9 cellular contexts compared by ENCODE assay signal in the genomic region with DNA sequence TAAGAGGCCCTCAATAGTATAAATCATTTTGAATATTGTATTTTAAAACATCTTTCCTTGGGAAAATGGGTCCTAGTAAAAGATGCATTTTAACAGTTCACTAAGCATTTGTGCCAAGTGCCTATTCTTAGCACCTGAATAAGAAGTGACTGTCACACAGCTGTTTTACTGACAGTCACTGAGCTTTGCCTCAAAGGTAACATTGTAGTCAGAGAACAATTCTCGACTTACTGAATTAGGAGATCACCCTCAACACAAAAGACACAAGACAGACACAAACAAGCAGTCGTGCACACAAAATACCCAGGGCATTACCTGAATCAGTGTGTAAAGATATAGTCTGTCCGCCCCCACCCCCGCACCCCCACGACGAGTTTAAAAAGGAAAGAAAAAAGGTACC. TPM values are rescaled to one million over a fixed set of nuclear protein-coding genes. Genes with fewer than 3 reads are reported as not detected.
DNase-seq lines count a peak whose midpoint lies in the region; ATAC-seq and TF ChIP-seq lines count a peak whose summit lies in the region.
"Had no signal": no experiment of that assay in that cellular context is flagged by ENCODE, and none has a peak within 500 bp of the region (broad histone marks: within the 10 kb centered on the region; RNA-seq: fewer than 3 reads in every experiment).

No MANE protein-coding gene starts in this region.

- no peak for ATAC-seq in GM21723 (IDR thresholded peaks at IDR 0.05; ENCODE audit: unreplicated experiment)

- no peaks in the 10 kb centered on the region for H3K79me2 ChIP-seq in neural progenitor cell (ENCODE audit: low read depth)

- TF ChIP-seq CTCF in Calu3 (IDR thresholded peaks at IDR 0.05; ENCODE audit: unreplicated experiment), result no peak
- TF ChIP-seq CTCF in cardiac muscle cell (IDR thresholded peaks at IDR 0.05; ENCODE audit: low read depth, low read length), result no peak
- TF ChIP-seq CTCF in neural progenitor cell (IDR thresholded peaks at IDR 0.05), result no peak

- no peak overlapping the region for H3K9ac ChIP-seq in neural progenitor cell

- no peak for DNase-seq in Calu3
- DNase-seq in NCI-H82 (lab: John Stamatoyannopoulos, UW), result peak; percentile 86
- DNase-seq in cardiac muscle cell (ENCODE audit: low read depth in 1 of 2, low spot score in 1 of 2), result peak in 1 of 2 donors; percentile 51
- DNase-seq in neural progenitor cell (ENCODE audit: low spot score), result peak; percentile 55
- DNase-seq in activated CD4-positive, alpha-beta memory T cell treated with anti-CD3 and anti-CD28 coated beads for 36 hours, result no peak
- DNase-seq in posterior vena cava (ENCODE audit: low spot score), result no peak
- DNase-seq in germinal center (ENCODE audit: low spot score), result no peak

- H3K36me3 ChIP-seq in cardiac muscle cell, result no peaks in the 10 kb centered on the region
- H3K36me3 ChIP-seq in neural progenitor cell, result no peaks in the 10 kb centered on the region

- H3K9me3 ChIP-seq in cardiac muscle cell (ENCODE audit: low read depth) (no peaks in the 10 kb centered on the region), neural progenitor cell (ENCODE audit: low read depth) (no peaks in the 10 kb centered on the region)

- H3K27me3 Mint-ChIP-seq in Calu3 (ENCODE audit: unreplicated experiment), result no peaks in the 10 kb centered on the region
- peaks cover 2% of the 10 kb centered on the region for H3K27me3 Mint-ChIP-seq in neural progenitor cell (ENCODE audit: insufficient read depth, low read depth)
- H3K27me3 Mint-ChIP-seq in activated CD4-positive, alpha-beta memory T cell treated with anti-CD3 and anti-CD28 coated beads for 36 hours, result peaks cover 8% of the 10 kb centered on the region

- H4K20me1 ChIP-seq in neural progenitor cell (ENCODE audit: low read depth), result no peaks in the 10 kb centered on the region

- CTCF ChIA-PET in Calu3 (lab: Charles Lee), result interaction anchor here (0.7 to 1.0 kb wide), 2 partner anchors 10 to 1163 kb away, joined by 3 to 4 read pairs; no protein-coding TSS in a partner anchor
- CTCF ChIA-PET in activated CD4-positive, alpha-beta memory T cell treated with anti-CD3 and anti-CD28 coated beads for 36 hours (lab: Charles Lee), result no interaction called here

- peaks cover 19% of the 10 kb centered on the region for H3K4me1 Mint-ChIP-seq in Calu3 (ENCODE audit: low read depth, unreplicated experiment)
- peaks cover 30% of the 10 kb centered on the region for H3K4me1 Mint-ChIP-seq in neural progenitor cell
- H3K4me1 Mint-ChIP-seq in activated CD4-positive, alpha-beta memory T cell treated with anti-CD3 and anti-CD28 coated beads for 36 hours (ENCODE audit: low read depth), result peaks cover 5% of the 10 kb centered on the region
- H3K4me1 Mint-ChIP-seq: activated naive CD4-positive, alpha-beta T cell treated with anti-CD3 and anti-CD28 coated beads, Interleukin-2, amount 50 U/mL, for 24 hours had no signal

- no peak overlapping the region for H3K27ac Mint-ChIP-seq in Calu3 (ENCODE audit: unreplicated experiment)
- no peak overlapping the region for H3K27ac Mint-ChIP-seq in neural progenitor cell
- no peak overlapping the region for H3K27ac Mint-ChIP-seq in activated CD4-positive, alpha-beta memory T cell treated with anti-CD3 and anti-CD28 coated beads for 36 hours
- H3K27ac Mint-ChIP-seq: activated naive CD4-positive, alpha-beta T cell treated with anti-CD3 and anti-CD28 coated beads, Interleukin-2, amount 50 U/mL, for 24 hours had no signal

- H2AFZ ChIP-seq in neural progenitor cell (replicated peaks), result peak overlapping the region; percentile 86

- peak overlapping the region; percentile 88 for H3K4me3 Mint-ChIP-seq in Calu3 (ENCODE audit: low read depth, unreplicated experiment)
- H3K4me3 Mint-ChIP-seq in neural progenitor cell, result peak overlapping the region; percentile 94
- H3K4me3 Mint-ChIP-seq in activated CD4-positive, alpha-beta memory T cell treated with anti-CD3 and anti-CD28 coated beads for 36 hours, result no peak overlapping the region
- H3K4me3 Mint-ChIP-seq: activated naive CD4-positive, alpha-beta T cell treated with anti-CD3 and anti-CD28 coated beads, Interleukin-2, amount 50 U/mL, for 24 hours had no signal

- H3K27ac ChIP-seq in cardiac muscle cell (peak overlapping the region; percentile 11), neural progenitor cell (no peak overlapping the region)

- POLR2A ChIA-PET in activated CD4-positive, alpha-beta memory T cell treated with anti-CD3 and anti-CD28 coated beads for 36 hours (lab: Charles Lee), result no interaction called here

- peak overlapping the region; percentile 95 for H3K4me2 ChIP-seq in neural progenitor cell

- BruUV-seq in Calu3 (replicated peaks; lab: Mats Ljungman, UMichigan), result no TSS peak

- H3K4me1 ChIP-seq in cardiac muscle cell (ENCODE audit: low read depth) (peaks cover 40% of the 10 kb centered on the region), neural progenitor cell (peaks cover 25% of the 10 kb centered on the region)

- H3K36me3 Mint-ChIP-seq in Calu3 (ENCODE audit: insufficient read depth, unreplicated experiment) (peaks cover 11% of the 10 kb centered on the region), neural progenitor cell (no peaks in the 10 kb centered on the region)
- no peaks in the 10 kb centered on the region for H3K36me3 Mint-ChIP-seq in activated CD4-positive, alpha-beta memory T cell treated with anti-CD3 and anti-CD28 coated beads for 36 hours
- H3K36me3 Mint-ChIP-seq: activated naive CD4-positive, alpha-beta T cell treated with anti-CD3 and anti-CD28 coated beads, Interleukin-2, amount 50 U/mL, for 24 hours had no signal

- H3K4me3 ChIP-seq in cardiac muscle cell (peak overlapping the region; percentile 44), neural progenitor cell (peak overlapping the region; percentile 70)

- H3K9me3 Mint-ChIP-seq in Calu3 (ENCODE audit: low read depth, unreplicated experiment), result no peaks in the 10 kb centered on the region
- H3K9me3 Mint-ChIP-seq in neural progenitor cell, result no peaks in the 10 kb centered on the region
- no peaks in the 10 kb centered on the region for H3K9me3 Mint-ChIP-seq in activated CD4-positive, alpha-beta memory T cell treated with anti-CD3 and anti-CD28 coated beads for 36 hours
- H3K9me3 Mint-ChIP-seq: activated naive CD4-positive, alpha-beta T cell treated with anti-CD3 and anti-CD28 coated beads, Interleukin-2, amount 50 U/mL, for 24 hours had no signal

- H3F3A ChIP-seq in neural progenitor cell (ENCODE audit: low read depth), result peaks cover 15% of the 10 kb centered on the region

- intact Hi-C loops in Calu3 (cut with micrococcal nuclease; ENCODE audit: unreplicated experiment), result loop anchor here (5.0 to 10.0 kb wide), 2 partner anchors 731 to 1452 kb away; no protein-coding TSS in a partner anchor
- intact Hi-C loops in activated CD4-positive, alpha-beta memory T cell treated with anti-CD3 and anti-CD28 coated beads for 36 hours (cut with micrococcal nuclease), result no loop called here
- intact Hi-C loops in posterior vena cava (cut with DNase I), result no loop called here

- H3K27me3 ChIP-seq in cardiac muscle cell (no peaks in the 10 kb centered on the region), neural progenitor cell (peaks cover 15% of the 10 kb centered on the region)

RNA-seq across cellular contexts. Expression of a gene that starts 0.4 kb away (rescaled TPM):
- total RNA-seq in Calu3 (2022) (0.76 and 1.3 TPM in 2 replicates), cardiac muscle cell (47.1 and 62.2 TPM in 2 replicates), neural progenitor cell (ENCODE audit: low replicate concordance) (2.1 and 3.0 TPM in 2 replicates), posterior vena cava (under 1 TPM in 1 of 2 donors, not detected in 1; 0.09 TPM)
- 41.5 and 53.3 TPM in 2 replicates for polyA plus RNA-seq in cardiac muscle cell
- total RNA-seq in activated CD4-positive, alpha-beta memory T cell treated with anti-CD3 and anti-CD28 coated beads for 36 hours, result not detected

Comparison
In these comparisons a context has a peak if more than half of its experiments do, and no peak if none do; other contexts are left out.
1. DNase-seq: peak in NCI-H82 (single experiment) and neural progenitor cell (single experiment); none in Calu3 (single experiment), activated CD4-positive, alpha-beta memory T cell treated with anti-CD3 and anti-CD28 coated beads for 36 hours (single experiment), posterior vena cava (single experiment) and germinal center (single experiment).
2. RNA of a gene that starts 0.4 kb away (total RNA-seq): 47.1 to 62.2 TPM in cardiac muscle cell; 2.1 to 3.0 TPM in neural progenitor cell, 0.76 to 1.3 TPM in Calu3, 0.09 TPM in posterior vena cava and not detected in activated CD4-positive, alpha-beta memory T cell treated with anti-CD3 and anti-CD28 coated beads for 36 hours; every median in the first group is over 10 times any median in the second.